In the genomic region with DNA sequence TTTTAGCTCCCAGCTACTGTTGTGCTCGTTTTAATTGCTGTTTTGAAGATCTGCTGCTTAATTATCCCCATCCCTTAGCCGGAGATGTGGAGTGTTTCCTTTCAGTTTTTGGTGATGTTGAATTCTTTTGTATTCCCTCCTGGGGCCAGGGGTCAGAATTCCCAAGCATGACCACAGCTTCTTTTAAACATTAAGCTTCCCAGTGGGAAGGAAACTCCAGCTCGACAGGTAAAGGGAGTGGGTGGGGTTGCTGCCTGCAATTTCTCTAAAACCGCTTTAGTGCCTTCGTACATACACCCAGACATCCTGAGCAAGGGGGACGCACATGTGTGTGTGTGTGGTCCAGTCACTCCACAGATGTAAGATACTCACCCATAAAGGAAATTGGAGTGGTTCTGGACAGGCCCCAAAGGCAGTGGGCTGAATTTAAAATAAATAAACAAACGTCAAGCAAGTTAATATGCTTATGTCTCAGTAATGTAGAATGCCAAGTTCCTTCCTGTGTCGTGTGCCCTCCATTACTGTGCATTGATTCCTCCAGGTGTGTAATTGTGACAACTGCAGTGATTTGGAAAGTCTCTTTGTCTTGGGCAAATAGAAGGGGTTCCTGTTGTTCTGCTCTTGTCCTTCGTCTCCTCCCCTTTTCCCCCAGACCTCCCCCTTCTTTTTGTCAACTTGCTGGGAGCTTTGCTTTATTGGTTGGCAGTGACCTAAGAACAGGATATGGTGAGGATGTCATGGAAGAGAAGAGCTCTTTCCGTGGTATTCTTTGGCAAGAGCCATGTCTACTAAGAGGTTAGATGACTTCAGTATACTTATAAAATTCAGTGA, we compare ENCODE assay signal across 10 cellular contexts. TPM values are rescaled to one million over a fixed set of nuclear protein-coding genes. Genes with fewer than 3 reads are reported as not detected.
DNase-seq lines count a peak whose midpoint lies in the region; ATAC-seq lines count a peak whose summit lies in the region.
"Had no signal": no experiment of that assay in that cellular context is flagged by ENCODE, and none has a peak within 500 bp of the region (broad histone marks: within the 10 kb centered on the region; RNA-seq: fewer than 3 reads in every experiment).

No MANE protein-coding gene starts in this region.

- peak; percentile 14 for ATAC-seq in activated naive CD8-positive, alpha-beta T cell treated with anti-CD3 and anti-CD28 coated beads, Interleukin-2, amount 10 ng/mL, durations not matched to agents 7 days and 5 days (ENCODE audit: low read depth)
- ATAC-seq in HG03097 (IDR thresholded peaks at IDR 0.05; ENCODE audit: low FRiP score, unreplicated experiment) (no peak), GM19467 (IDR thresholded peaks at IDR 0.05; ENCODE audit: unreplicated experiment) (no peak)

- H3K4me3 ChIP-seq in BLaER1, result no peak overlapping the region
- H3K4me3 ChIP-seq in H7 (ENCODE audit: insufficient read depth, low read depth, low read length), result no peak overlapping the region
- H3K4me3 ChIP-seq in mesendoderm (ENCODE audit: low read length), result no peak overlapping the region

- no peaks in the 10 kb centered on the region for H3K27me3 Mint-ChIP-seq in activated naive CD8-positive, alpha-beta T cell treated with anti-CD3 and anti-CD28 coated beads, Interleukin-2, amount 10 ng/mL, durations not matched to agents 7 days and 5 days

- H3K79me1 ChIP-seq in mesendoderm (ENCODE audit: low read length), result no peaks in the 10 kb centered on the region

- no peak overlapping the region for H4K8ac ChIP-seq in mesendoderm (ENCODE audit: low read depth, low read length)

- H3K27ac Mint-ChIP-seq in activated naive CD8-positive, alpha-beta T cell treated with anti-CD3 and anti-CD28 coated beads, Interleukin-2, amount 10 ng/mL, durations not matched to agents 7 days and 5 days, result peak overlapping the region; percentile 72

- POLR2A ChIA-PET in activated naive CD8-positive, alpha-beta T cell treated with anti-CD3 and anti-CD28 coated beads, Interleukin-2, amount 10 ng/mL, durations not matched to agents 7 days and 5 days (lab: Charles Lee), result interaction anchor here (1.5 to 2.2 kb wide), 3 partner anchors 8 to 149 kb away, joined by 3 to 9 read pairs (median 6); partner anchors contain the start of gene TNRC6B

- H3K36me3 ChIP-seq in BLaER1 (peaks cover 55% of the 10 kb centered on the region), H7 (replicated peaks; ENCODE audit: control insufficient read depth, insufficient read depth, low read length) (peaks cover 8% of the 10 kb centered on the region), mesendoderm (ENCODE audit: control insufficient read depth, insufficient read depth, low read length) (no peaks in the 10 kb centered on the region)

- H3K4me1 ChIP-seq in BLaER1, result peaks cover 18% of the 10 kb centered on the region
- peaks cover 2% of the 10 kb centered on the region for H3K4me1 ChIP-seq in mesendoderm (ENCODE audit: control insufficient read depth, low read depth, low read length)

- H2BK5ac ChIP-seq in mesendoderm (ENCODE audit: low read length), result no peak overlapping the region

- H3K9me3 ChIP-seq in BLaER1, result no peaks in the 10 kb centered on the region

- no peak overlapping the region for H3K27ac ChIP-seq in BLaER1
- peak overlapping the region; percentile 1 for H3K27ac ChIP-seq in mesendoderm (ENCODE audit: low read depth, low read length)

- no peak overlapping the region for H2AK5ac ChIP-seq in mesendoderm (ENCODE audit: low read length)

- H4K5ac ChIP-seq in mesendoderm (ENCODE audit: low read length), result no peak overlapping the region

- no CpG with 5 or more reads among the region's 10 CpGs for WGBS in mesendoderm (ENCODE audit: extremely low coverage, insufficient coverage, low lambda C conversion rate)

- peaks cover 31% of the 10 kb centered on the region for H3K36me3 Mint-ChIP-seq in activated naive CD8-positive, alpha-beta T cell treated with anti-CD3 and anti-CD28 coated beads, Interleukin-2, amount 10 ng/mL, durations not matched to agents 7 days and 5 days

- H3K27me3 ChIP-seq in BLaER1, result no peaks in the 10 kb centered on the region
- H3K27me3 ChIP-seq in H7 (ENCODE audit: control insufficient read depth, insufficient read depth, low read length), result no peaks in the 10 kb centered on the region
- no peaks in the 10 kb centered on the region for H3K27me3 ChIP-seq in mesendoderm (ENCODE audit: insufficient read depth, low read length, poor library complexity)

- peak overlapping the region; percentile 54 for H3K4me3 Mint-ChIP-seq in activated naive CD8-positive, alpha-beta T cell treated with anti-CD3 and anti-CD28 coated beads, Interleukin-2, amount 10 ng/mL, durations not matched to agents 7 days and 5 days

- H3K4ac ChIP-seq in mesendoderm (ENCODE audit: low read depth, low read length), result no peak overlapping the region

- H3K4me1 Mint-ChIP-seq in activated naive CD8-positive, alpha-beta T cell treated with anti-CD3 and anti-CD28 coated beads, Interleukin-2, amount 10 ng/mL, durations not matched to agents 7 days and 5 days, result peaks cover 72% of the 10 kb centered on the region

- no peaks in the 10 kb centered on the region for H3K9me3 Mint-ChIP-seq in activated naive CD8-positive, alpha-beta T cell treated with anti-CD3 and anti-CD28 coated beads, Interleukin-2, amount 10 ng/mL, durations not matched to agents 7 days and 5 days

- DNase-seq in H7, result peak; percentile 63
- DNase-seq in activated naive CD8-positive, alpha-beta T cell treated with anti-CD3 and anti-CD28 coated beads, Interleukin-2, amount 10 ng/mL, durations not matched to agents 7 days and 5 days, result no peak
- DNase-seq in mesendoderm, result peak; percentile 78
- no peak for DNase-seq in NCI-H146 treated with DMSO at 0.1 percent for 48 hours (lab: John Stamatoyannopoulos, UW; ENCODE audit: unreplicated experiment)
- DNase-seq in cortex of kidney (lab: John Stamatoyannopoulos, UW), result no peak
- DNase-seq: DND-41, glutamatergic neuron had no signal

- no peak overlapping the region for H3K23ac ChIP-seq in mesendoderm (ENCODE audit: low read length)

- H3K79me2 ChIP-seq in mesendoderm (ENCODE audit: control insufficient read depth, insufficient read depth, low read length), result no peaks in the 10 kb centered on the region

- no peak overlapping the region for H2BK15ac ChIP-seq in mesendoderm (replicated peaks; ENCODE audit: low read depth)

- H2BK120ac ChIP-seq in mesendoderm (ENCODE audit: low read depth, low read length), result no peak overlapping the region

- H3K9ac ChIP-seq in BLaER1 (no peak overlapping the region), mesendoderm (ENCODE audit: low read length) (no peak overlapping the region)

- no peaks in the 10 kb centered on the region for H4K20me1 ChIP-seq in BLaER1

- no peak overlapping the region for H3K18ac ChIP-seq in mesendoderm (ENCODE audit: low read length)

- H3K56ac ChIP-seq in mesendoderm (ENCODE audit: low read length), result no peak overlapping the region

- H3K4me2 ChIP-seq in BLaER1 (peak overlapping the region; percentile 15; the same call in 1 of the 2 replicates), mesendoderm (ENCODE audit: low read length) (no peak overlapping the region)

RNA-seq across cellular contexts. Expression of gene ADSL, which starts 19.2 kb away (rescaled TPM):
- 208 and 251 TPM in 2 replicates for total RNA-seq in H7 (2014; rRNA removed; shearing (Covaris generic))
- total RNA-seq in activated naive CD8-positive, alpha-beta T cell treated with anti-CD3 and anti-CD28 coated beads, Interleukin-2, amount 10 ng/mL, durations not matched to agents 7 days and 5 days, result 10 to 100 TPM; 83.6 to 93.9 TPM
- polyA plus RNA-seq in mesendoderm (2013, experiment 1 of 2), result 161 TPM
- 161 TPM for polyA plus RNA-seq in mesendoderm (2013, experiment 2 of 2)

RNA-seq across cellular contexts. Expression of gene SGSM3, which starts 43.3 kb away (rescaled TPM):
- total RNA-seq in H7 (2014; rRNA removed; shearing (Covaris generic)), result 75.9 and 113 TPM in 2 replicates
- total RNA-seq in activated naive CD8-positive, alpha-beta T cell treated with anti-CD3 and anti-CD28 coated beads, Interleukin-2, amount 10 ng/mL, durations not matched to agents 7 days and 5 days, result 100 to 1,000 TPM; 101 to 115 TPM
- 20.6 TPM for polyA plus RNA-seq in mesendoderm (2013, experiment 1 of 2)
- polyA plus RNA-seq in mesendoderm (2013, experiment 2 of 2), result 24.1 TPM

Comparison
In these comparisons a context has a peak if more than half of its experiments do, and no peak if none do; other contexts are left out.
1. DNase-seq: peak in H7 (single experiment) and mesendoderm (single experiment); none in activated naive CD8-positive, alpha-beta T cell treated with anti-CD3 and anti-CD28 coated beads, Interleukin-2, amount 10 ng/mL, durations not matched to agents 7 days and 5 days (single experiment), NCI-H146 treated with DMSO at 0.1 percent for 48 hours (single experiment) and cortex of kidney (single experiment).